In genomic region chr19:14496849-14497346, GRCh38 we compare ENCODE assay signal across 8 cellular contexts. TPM values are rescaled to one million over a fixed set of nuclear protein-coding genes. Genes with fewer than 3 reads are reported as not detected.
DNase-seq lines count a peak whose midpoint lies in the region; ATAC-seq, FAIRE-seq and TF ChIP-seq lines count a peak whose summit lies in the region.

No MANE protein-coding gene starts in this region.

- peaks cover 5 to 33% (median 22%) of the 10 kb centered on the region in 12 donors for H3K4me1 ChIP-seq in heart left ventricle
- H3K4me1 ChIP-seq in mammary epithelial cell (ENCODE audit: insufficient read depth, low read length) = peaks cover 23% of the 10 kb centered on the region
- H3K4me1 ChIP-seq in mesodermal cell (ENCODE audit: control insufficient read depth, insufficient read depth, low read length, poor library complexity, severe bottlenecking) = peaks cover 7% of the 10 kb centered on the region
- H3K4me1 ChIP-seq in upper lobe of left lung = peaks cover 30 to 45% (median 33%) of the 10 kb centered on the region in 4 donors

- H3K9me3 ChIP-seq in heart left ventricle (no peaks in the 10 kb centered on the region), mammary epithelial cell (replicated peaks; ENCODE audit: insufficient read depth, low read length) (no peaks in the 10 kb centered on the region), mesodermal cell (ENCODE audit: control insufficient read depth, low read length) (no peaks in the 10 kb centered on the region), upper lobe of left lung (no peaks in the 10 kb centered on the region)

- dilution Hi-C loops in mammary epithelial cell (cut with HindIII; ENCODE audit: low sequenced_read_pairs) = no loop called here

- peak overlapping the region in 11 of 12 donors; percentile 7 to 88 (median 60) for H3K27ac ChIP-seq in heart left ventricle
- H3K27ac ChIP-seq in mammary epithelial cell (ENCODE audit: insufficient read depth, low read depth, low read length) = peak overlapping the region; percentile 66
- no peak overlapping the region for H3K27ac ChIP-seq in mesodermal cell (ENCODE audit: low read depth, low read length, severe bottlenecking)
- peak overlapping the region; percentile 82 to 89 (median 87) for H3K27ac ChIP-seq in upper lobe of left lung

- H4K20me1 ChIP-seq in mammary epithelial cell (ENCODE audit: insufficient read depth, low read length) = no peaks in the 10 kb centered on the region

- H3K4me3 ChIP-seq in heart left ventricle = peak overlapping the region in 10 of 12 donors; percentile 80 to 94 (median 91)
- H3K4me3 ChIP-seq in mammary epithelial cell (replicated peaks in 1 of 3; ENCODE audit: insufficient read depth in 1 of 3, low read depth in 2 of 3, low read length in 3 of 3) = no peak overlapping the region
- peak overlapping the region; percentile 12 for H3K4me3 ChIP-seq in mesodermal cell (ENCODE audit: extremely low read depth, insufficient read depth, low read length, poor library complexity, severe bottlenecking)
- H3K4me3 ChIP-seq in upper lobe of left lung = peak overlapping the region in 2 of 4 donors; percentile 93 to 98

- no peaks in the 10 kb centered on the region for H3K27me3 ChIP-seq in heart left ventricle
- no peaks in the 10 kb centered on the region for H3K27me3 ChIP-seq in mammary epithelial cell (ENCODE audit: insufficient read depth, low read length)
- H3K27me3 ChIP-seq in upper lobe of left lung = no peaks in the 10 kb centered on the region

- intact Hi-C loops in heart left ventricle (cut with DNase I) = loop anchor here in 2 of 10 donors (2.0 to 10.0 kb wide), 2 partner anchors 20 to 362 kb away; partner anchors contain the start of gene ASF1B (in 1 of the 2)
- intact Hi-C loops in Right ventricle myocardium inferior (cut with DNase I) = no loop called here
- intact Hi-C loops in mammary epithelial cell (cut with micrococcal nuclease) = loop anchor here (1.0 kb wide), 1 partner anchor 19 kb away; no protein-coding TSS in a partner anchor

- TSS peak; percentile 74 for BruUV-seq in mammary epithelial cell (replicated peaks; lab: Mats Ljungman, UMichigan)

- TF ChIP-seq EP300 in upper lobe of left lung (IDR thresholded peaks at IDR 0.05) = no peak

- H3K36me3 ChIP-seq in heart left ventricle (peaks cover 0 to 8% (median 4%) of the 10 kb centered on the region in 9 donors), mammary epithelial cell (ENCODE audit: insufficient read depth, low read length) (peaks cover 2% of the 10 kb centered on the region), mesodermal cell (ENCODE audit: control insufficient read depth, insufficient read depth, low read length) (peaks cover 10% of the 10 kb centered on the region), upper lobe of left lung (peaks cover 0 to 2% (median under 1%) of the 10 kb centered on the region in 4 donors)

- in situ Hi-C loops in mammary epithelial cell (cut with MboI; ENCODE audit: low sequenced_read_pairs in 2 of 2) = no loop called here

- ATAC-seq in heart left ventricle (no peak), Right ventricle myocardium inferior (no peak), upper lobe of left lung (ENCODE audit: low FRiP score in 2 of 2) (no peak)

- no peak for DNase-seq in heart left ventricle
- no peak for DNase-seq in Right ventricle myocardium inferior (ENCODE audit: missing footprints)
- DNase-seq in mammary epithelial cell = no peak
- DNase-seq in upper lobe of left lung = peak in 1 of 2 donors; percentile 74
- DNase-seq in D721Med (ENCODE audit: insufficient read length, low spot score) = no peak
- no peak for DNase-seq in OCI-M2 (lab: John Stamatoyannopoulos, UW; ENCODE audit: unreplicated experiment)
- DNase-seq in effector CD4-positive, alpha-beta T cell = no peak

- TF ChIP-seq CTCF in heart left ventricle (IDR thresholded peaks at IDR 0.05) = no peak
- no peak for TF ChIP-seq CTCF in mammary epithelial cell (conservative IDR thresholded peaks at IDR 0.05 in 1 of 2, IDR thresholded peaks at IDR 0.05 in 1 of 2; ENCODE audit: extremely low read depth in 1 of 2, insufficient read depth in 1 of 2, low read depth in 1 of 2, low read length in 2 of 2)
- no peak for TF ChIP-seq CTCF in upper lobe of left lung (IDR thresholded peaks at IDR 0.05)
- no peak for TF ChIP-seq CTCF in D721Med (IDR thresholded peaks at IDR 0.05; ENCODE audit: insufficient read depth, missing control alignments)

- CTCF ChIA-PET in mammary epithelial cell (lab: Charles Lee; ENCODE audit: low non-redundant PET) = no interaction called here

- FAIRE-seq in D721Med (lab: Jason Lieb, UNC) = no peak

- H3K79me2 ChIP-seq in mammary epithelial cell (ENCODE audit: insufficient read depth, low read length) = peaks cover 40% of the 10 kb centered on the region

- H2AFZ ChIP-seq in mammary epithelial cell (ENCODE audit: low read depth, low read length) = peak overlapping the region; percentile 80

- WGBS in heart left ventricle, 4 donors = 34 to 43% (median 36%) methylated on average over 9 of the region's 9 CpGs
- WGBS in mammary epithelial cell (ENCODE audit: low coverage, missing lambda C conversion rate) = 54% methylated on average over 9 of the region's 9 CpGs
- WGBS in mesodermal cell (ENCODE audit: insufficient coverage in 2 of 2), 2 experiments = 85 to 87% methylated on average over 8 to 9 of the region's 9 CpGs
- WGBS in upper lobe of left lung, 2 donors = 39 to 53% methylated on average over 9 of the region's 9 CpGs

- TF ChIP-seq POLR2A in heart left ventricle (IDR thresholded peaks at IDR 0.05) (no peak), upper lobe of left lung (IDR thresholded peaks at IDR 0.05) (no peak)

- peak overlapping the region; percentile 73 for H3K4me2 ChIP-seq in mammary epithelial cell (ENCODE audit: insufficient read depth, low read depth, low read length)

- H3K9ac ChIP-seq in mammary epithelial cell (ENCODE audit: insufficient read depth, low read length) = no peak overlapping the region

RNA-seq across cellular contexts. Expression of gene GIPC1, which starts 1.0 kb away (rescaled TPM):
- total RNA-seq in heart left ventricle = 10 to 100 TPM; 44.9 to 82.7 (median 49.3) TPM
- 10 to 100 TPM; 54.9 to 87.4 TPM for polyA plus RNA-seq in heart left ventricle
- total RNA-seq in Right ventricle myocardium inferior = 50.0 TPM
- 100 to 1,000 TPM; 186 to 190 TPM for total RNA-seq in mammary epithelial cell
- 157 TPM for polyA plus RNA-seq in mammary epithelial cell
- 60.3 TPM for polyA minus RNA-seq in mammary epithelial cell
- polyA plus RNA-seq in mesodermal cell (2013, experiment 1 of 2) = 71.0 TPM
- 65.0 TPM for polyA plus RNA-seq in mesodermal cell (2013, experiment 2 of 2)
- total RNA-seq in upper lobe of left lung = 100 to 1,000 TPM; 103 to 283 (median 152) TPM

RNA-seq across cellular contexts. Expression of gene DNAJB1, which starts 21.3 kb away (rescaled TPM):
- total RNA-seq in heart left ventricle (10 to 100 TPM; 34.7 to 70.6 (median 44.8) TPM), Right ventricle myocardium inferior (46.9 TPM), mammary epithelial cell (100 to 1,000 TPM; 133 to 182 TPM), upper lobe of left lung (100 to 1,000 TPM in 3 of 6 donors, 10 to 100 TPM in 3; 33.5 to 137 (median 101) TPM)
- polyA plus RNA-seq in heart left ventricle (10 to 100 TPM; 27.5 to 69.1 TPM), mammary epithelial cell (176 TPM)
- polyA minus RNA-seq in mammary epithelial cell = 261 TPM
- 56.7 TPM for polyA plus RNA-seq in mesodermal cell (2013, experiment 1 of 2)
- polyA plus RNA-seq in mesodermal cell (2013, experiment 2 of 2) = 53.9 TPM

RNA-seq across cellular contexts. Expression of gene PTGER1, which starts 21.7 kb away (rescaled TPM):
- under 1 TPM in 1 of 9 donors, not detected in 8; 0.35 TPM for total RNA-seq in heart left ventricle
- under 1 TPM in 1 of 2 donors, not detected in 1; 0.15 TPM for polyA plus RNA-seq in heart left ventricle
- not detected for total RNA-seq in Right ventricle myocardium inferior
- under 1 TPM; 0.56 to 0.83 TPM for total RNA-seq in mammary epithelial cell
- not detected for polyA plus RNA-seq in mammary epithelial cell
- not detected for polyA minus RNA-seq in mammary epithelial cell
- 0.18 TPM for polyA plus RNA-seq in mesodermal cell (2013, experiment 1 of 2)
- polyA plus RNA-seq in mesodermal cell (2013, experiment 2 of 2) = not detected
- total RNA-seq in upper lobe of left lung = 1 to 10 TPM in 2 of 6 donors, under 1 TPM in 1, not detected in 3; 0.59 to 3.9 (median 1.7) TPM

RNA-seq across cellular contexts. Expression of gene TECR, which starts 32.5 kb away (rescaled TPM):
- 10 to 100 TPM; 48.1 to 88.4 (median 71.7) TPM for total RNA-seq in heart left ventricle
- 100 to 1,000 TPM in 1 of 2 donors, 10 to 100 TPM in 1; 71.4 to 102 TPM for polyA plus RNA-seq in heart left ventricle
- total RNA-seq in Right ventricle myocardium inferior = 77.4 TPM
- 100 to 1,000 TPM in 1 of 2 donors, 10 to 100 TPM in 1; 68.0 to 168 TPM for total RNA-seq in mammary epithelial cell
- polyA plus RNA-seq in mammary epithelial cell = 245 TPM
- polyA minus RNA-seq in mammary epithelial cell = 522 TPM
- 115 TPM for polyA plus RNA-seq in mesodermal cell (2013, experiment 1 of 2)
- polyA plus RNA-seq in mesodermal cell (2013, experiment 2 of 2) = 102 TPM
- 100 to 1,000 TPM in 2 of 6 donors, 10 to 100 TPM in 4; 54.0 to 124 (median 80.6) TPM for total RNA-seq in upper lobe of left lung

Comparison
In these comparisons a context has a peak if more than half of its experiments do, and no peak if none do; other contexts are left out.
1. H3K4me3 ChIP-seq: peak in heart left ventricle (10 of 12) and mesodermal cell (single experiment); none in mammary epithelial cell (0 of 3).